In the genomic region with DNA sequence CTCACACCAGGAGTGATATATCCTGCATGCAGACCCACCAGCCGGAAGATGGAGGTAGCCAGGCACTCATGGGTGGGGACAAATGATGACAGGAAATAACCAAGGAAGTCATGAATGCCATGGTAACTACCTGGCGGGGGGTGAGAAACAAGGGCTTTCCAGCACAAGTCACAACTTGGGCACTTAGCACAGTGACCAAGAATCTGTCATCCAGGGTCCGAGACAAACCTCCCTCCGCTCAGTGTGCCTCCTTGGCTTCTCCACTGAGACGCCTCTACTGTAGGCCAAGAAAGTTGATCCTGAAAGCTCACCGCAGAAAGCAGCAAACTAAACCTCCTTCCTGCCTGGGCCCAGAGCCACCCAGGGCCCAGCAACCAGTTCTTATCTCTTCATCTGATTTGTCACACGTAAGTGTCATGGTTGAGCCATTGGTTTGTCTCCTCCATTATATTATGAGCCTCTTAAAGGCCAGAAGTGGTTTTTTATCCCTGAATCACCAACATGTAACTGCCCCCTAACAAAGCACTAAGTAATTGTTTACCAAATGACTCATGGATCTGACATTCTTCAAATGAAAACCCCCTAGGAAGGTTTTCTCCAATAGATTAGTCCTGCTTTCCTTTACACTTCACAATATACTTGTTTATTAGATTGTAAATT, we compare ENCODE assay signal across 8 cellular contexts.
DNase-seq lines count a peak whose midpoint lies in the region; ATAC-seq and TF ChIP-seq lines count a peak whose summit lies in the region.

No MANE protein-coding gene starts in this region.

- DNase-seq in HPDE6-E6E7 (ENCODE audit: extremely low spot score) = peak; percentile 68
- DNase-seq in T-helper 9 cell = peak; percentile 26
- peak; percentile 73 to 94 for DNase-seq in cardiac fibroblast (ENCODE audit: low read depth in 2 of 2)
- no peak for DNase-seq in progenitor cell of endocrine pancreas (ENCODE audit: low spot score, unreplicated experiment)
- no peak for DNase-seq in NCI-H82 treated with DMSO at 0.1 percent for 48 hours (lab: John Stamatoyannopoulos, UW; ENCODE audit: unreplicated experiment)

- no peaks in the 10 kb centered on the region for H3K9me3 Mint-ChIP-seq in progenitor cell of endocrine pancreas (ENCODE audit: low read depth)

- TF ChIP-seq CTCF in cardiac fibroblast (IDR thresholded peaks at IDR 0.05; ENCODE audit: low read depth, low read length) (no peak), progenitor cell of endocrine pancreas (IDR thresholded peaks at IDR 0.05; ENCODE audit: unreplicated experiment) (no peak)

- no peak overlapping the region for H3K4me3 Mint-ChIP-seq in progenitor cell of endocrine pancreas (ENCODE audit: low read depth)

- H3K4me1 Mint-ChIP-seq in progenitor cell of endocrine pancreas (ENCODE audit: low read depth) = peaks cover 19% of the 10 kb centered on the region

- peaks cover 33% of the 10 kb centered on the region for H3K27me3 Mint-ChIP-seq in progenitor cell of endocrine pancreas

- ATAC-seq in GM18907 (IDR thresholded peaks at IDR 0.05; ENCODE audit: unreplicated experiment) = no peak
- ATAC-seq in HG02588 (IDR thresholded peaks at IDR 0.05; ENCODE audit: unreplicated experiment) = no peak
- no peak for ATAC-seq in GM21619 (IDR thresholded peaks at IDR 0.05; ENCODE audit: unreplicated experiment)

- H3K36me3 Mint-ChIP-seq in progenitor cell of endocrine pancreas (ENCODE audit: insufficient read depth) = no peaks in the 10 kb centered on the region

- H3K27ac Mint-ChIP-seq in progenitor cell of endocrine pancreas = peak overlapping the region; percentile 63

- H3K4me3 ChIP-seq in cardiac fibroblast (replicated peaks in 1 of 2; ENCODE audit: low read depth in 2 of 2, low read length in 2 of 2) = no peak overlapping the region

Comparison
In these comparisons a context has a peak if more than half of its experiments do, and no peak if none do; other contexts are left out.
1. DNase-seq: peak in HPDE6-E6E7 (single experiment), T-helper 9 cell (single experiment) and cardiac fibroblast (2 of 2); none in progenitor cell of endocrine pancreas (single experiment) and NCI-H82 treated with DMSO at 0.1 percent for 48 hours (single experiment).